19 cellular contexts compared by ENCODE assay signal in genomic region chr11:19450282-19450681, GRCh38.
DNase-seq lines count a peak whose midpoint lies in the region; ATAC-seq, FAIRE-seq and TF ChIP-seq lines count a peak whose summit lies in the region.
"Had no signal": no experiment of that assay in that cellular context is flagged by ENCODE, and none has a peak within 500 bp of the region (broad histone marks: within the 10 kb centered on the region; RNA-seq: fewer than 3 reads in every experiment).

No MANE protein-coding gene starts in this region.

- no TSS peak for BruUV-seq in OCI-LY7 (replicated peaks; lab: Mats Ljungman, UMichigan)

- no peak overlapping the region for H2BK5ac ChIP-seq in trophoblast cell (ENCODE audit: low read depth, low read length, poor library complexity)

- intact Hi-C loops in OCI-LY7 (cut with micrococcal nuclease; ENCODE audit: unreplicated experiment), result no loop called here
- intact Hi-C loops in CD4-positive, alpha-beta T cell (cut with DNase I, micrococcal nuclease), result no loop called here
- intact Hi-C loops in pancreas (cut with DNase I), result no loop called here

- no peak overlapping the region for H3K18ac ChIP-seq in trophoblast cell (ENCODE audit: low read length)

- H3K79me1 ChIP-seq in trophoblast cell (ENCODE audit: low read length), result no peaks in the 10 kb centered on the region

- no peaks in the 10 kb centered on the region for H4K20me1 ChIP-seq in OCI-LY7 (ENCODE audit: insufficient read depth, low read length)

- no peak overlapping the region for H4K8ac ChIP-seq in trophoblast cell (ENCODE audit: low read depth, low read length)

- no peaks in the 10 kb centered on the region for H3K4me1 Mint-ChIP-seq in CD4-positive, alpha-beta T cell (ENCODE audit: low read depth)
- H3K4me1 Mint-ChIP-seq: CD4-positive, CD25-positive, alpha-beta regulatory T cell had no signal

- no peak overlapping the region for H3K14ac ChIP-seq in trophoblast cell (ENCODE audit: low read length)

- H3K36me3 Mint-ChIP-seq in CD4-positive, alpha-beta T cell (ENCODE audit: low read depth), result no peaks in the 10 kb centered on the region
- H3K36me3 Mint-ChIP-seq: CD4-positive, CD25-positive, alpha-beta regulatory T cell had no signal

- H2AFZ ChIP-seq in OCI-LY7 (ENCODE audit: low read length) (peak overlapping the region; percentile 86), trophoblast cell (ENCODE audit: insufficient read depth, low read length, poor library complexity) (no peak overlapping the region)
- H2AFZ ChIP-seq: GM23338 had no signal

- no peaks in the 10 kb centered on the region for H3K9me2 ChIP-seq in OCI-LY7 (ENCODE audit: insufficient read depth, low read length)

- H3K4me3 ChIP-seq in OCI-LY7 (ENCODE audit: low read depth, low read length, poor library complexity, severe bottlenecking) (peak overlapping the region; percentile 31), trophoblast cell (ENCODE audit: low read depth, low read length) (no peak overlapping the region), pancreas (no peak overlapping the region)
- H3K4me3 ChIP-seq: GM23338 had no signal

- peak overlapping the region; percentile 63 for H3K4me2 ChIP-seq in OCI-LY7 (ENCODE audit: low read length)
- no peak overlapping the region for H3K4me2 ChIP-seq in trophoblast cell (ENCODE audit: low read length)
- H3K4me2 ChIP-seq: GM23338 had no signal

- H3K27ac Mint-ChIP-seq in CD4-positive, alpha-beta T cell, result no peak overlapping the region
- H3K27ac Mint-ChIP-seq: CD4-positive, CD25-positive, alpha-beta regulatory T cell; GM23338 had no signal

- DNase-seq in GM19239 (ENCODE audit: insufficient read length, low spot score) (no peak), OCI-LY7 (ENCODE audit: low spot score) (peak; percentile 50), NCI-H526 (lab: John Stamatoyannopoulos, UW) (no peak), trophoblast cell (no peak), pancreas (no peak)
- no peak for DNase-seq in CD4-positive, alpha-beta T cell
- DNase-seq: ACHN; BE2C; C1 segment of cervical spinal cord; Caco-2; CD4-positive, CD25-positive, alpha-beta regulatory T cell; HCEC 1CT; KG1 had no signal

- no peak overlapping the region for H4K12ac ChIP-seq in trophoblast cell (ENCODE audit: low read depth, low read length)

- WGBS in trophoblast cell (ENCODE audit: extremely low coverage, insufficient coverage, insufficient read length), result no CpG with 5 or more reads among the region's 1 CpG
- WGBS in pancreas, 2 donors, result 89 to 92% methylated on average over 1 of the region's 1 CpG

- no peaks in the 10 kb centered on the region for H3K27me3 ChIP-seq in CD4-positive, alpha-beta T cell (ENCODE audit: control insufficient read depth, insufficient read depth, low read length)
- H3K27me3 ChIP-seq in trophoblast cell (ENCODE audit: insufficient read depth, low read length) (no peaks in the 10 kb centered on the region), pancreas (no peaks in the 10 kb centered on the region)
- H3K27me3 ChIP-seq: BE2C had no signal

- H3K36me3 ChIP-seq in OCI-LY7 (ENCODE audit: insufficient read depth, low read length) (no peaks in the 10 kb centered on the region), trophoblast cell (ENCODE audit: control insufficient read depth in 1 of 2, insufficient read depth in 2 of 2, low read length in 2 of 2) (no peaks in the 10 kb centered on the region), pancreas (no peaks in the 10 kb centered on the region)
- H3K36me3 ChIP-seq: BE2C had no signal

- CTCF ChIA-PET in OCI-LY7 (lab: Charles Lee; ENCODE audit: unreplicated experiment), result no interaction called here
- CTCF ChIA-PET in CD4-positive, alpha-beta T cell (lab: Charles Lee), result no interaction called here

- POLR2A ChIA-PET in OCI-LY7 (lab: Charles Lee), result interaction anchor here (1.0 kb wide), 1 partner anchor 27 kb away, joined by 4 read pairs; no protein-coding TSS in a partner anchor
- POLR2A ChIA-PET in CD4-positive, alpha-beta T cell (lab: Charles Lee), result no interaction called here

- H2BK120ac ChIP-seq in trophoblast cell (ENCODE audit: insufficient read depth, low read length, poor library complexity), result no peak overlapping the region

- no peak overlapping the region for H3K4ac ChIP-seq in trophoblast cell (ENCODE audit: low read depth, low read length)

- peak; percentile 52 for ATAC-seq in HG02678 (IDR thresholded peaks at IDR 0.05; ENCODE audit: unreplicated experiment)
- no peak for ATAC-seq in CD4-positive, alpha-beta T cell (ENCODE audit: poor library complexity)
- no peak for ATAC-seq in pancreas
- ATAC-seq: GM23338 had no signal

- H3K9ac ChIP-seq in trophoblast cell (ENCODE audit: low read length), result no peak overlapping the region

- FAIRE-seq in GM19239 (lab: Jason Lieb, UNC), result peak; percentile 73
- FAIRE-seq in pancreas (lab: Jason Lieb, UNC), result no peak
- FAIRE-seq: A204.1, D721Med, G401.6, H54 had no signal

- H3K9me3 Mint-ChIP-seq in CD4-positive, alpha-beta T cell, result no peaks in the 10 kb centered on the region
- H3K9me3 Mint-ChIP-seq: GM23338 had no signal

- peaks cover 20% of the 10 kb centered on the region for H3K4me1 ChIP-seq in OCI-LY7 (ENCODE audit: insufficient read depth, low read length, poor library complexity, severe bottlenecking)
- no peaks in the 10 kb centered on the region for H3K4me1 ChIP-seq in trophoblast cell (ENCODE audit: control insufficient read depth in 1 of 2, insufficient read depth in 2 of 2, low read length in 2 of 2)
- no peaks in the 10 kb centered on the region for H3K4me1 ChIP-seq in pancreas
- H3K4me1 ChIP-seq: BE2C, Caco-2 had no signal

- TF ChIP-seq CTCF in OCI-LY7 (conservative IDR thresholded peaks at IDR 0.05; ENCODE audit: low read length), result no peak
- TF ChIP-seq CTCF in CD4-positive, alpha-beta T cell (IDR thresholded peaks at IDR 0.05), result no peak
- TF ChIP-seq CTCF in pancreas (IDR thresholded peaks at IDR 0.05), result no peak

- no peak overlapping the region for H3K4me3 Mint-ChIP-seq in CD4-positive, alpha-beta T cell
- H3K4me3 Mint-ChIP-seq: CD4-positive, CD25-positive, alpha-beta regulatory T cell; GM23338 had no signal

- H3K9me3 ChIP-seq in OCI-LY7 (ENCODE audit: low read length) (no peaks in the 10 kb centered on the region), trophoblast cell (ENCODE audit: insufficient read depth, low read depth, low read length) (peaks cover 2% of the 10 kb centered on the region), pancreas (no peaks in the 10 kb centered on the region)
- H3K9me3 ChIP-seq in CD4-positive, alpha-beta T cell (ENCODE audit: control insufficient read depth, low read length), result no peaks in the 10 kb centered on the region
- H3K9me3 ChIP-seq: BE2C, Caco-2 had no signal

- no peak overlapping the region for H3K23ac ChIP-seq in trophoblast cell (ENCODE audit: low read length)

- H2BK12ac ChIP-seq in trophoblast cell (ENCODE audit: low read length), result no peak overlapping the region

- H4K91ac ChIP-seq in trophoblast cell (ENCODE audit: low read depth, low read length), result no peak overlapping the region

- H3K27ac ChIP-seq in OCI-LY7 (ENCODE audit: low read depth, low read length, poor library complexity, severe bottlenecking) (no peak overlapping the region), trophoblast cell (ENCODE audit: low read depth, low read length) (no peak overlapping the region), pancreas (no peak overlapping the region)
- H3K27ac ChIP-seq in CD4-positive, alpha-beta T cell (ENCODE audit: low read depth, low read length), result no peak overlapping the region

- peaks cover 18% of the 10 kb centered on the region for H3K27me3 Mint-ChIP-seq in CD4-positive, alpha-beta T cell

- no peak overlapping the region for H2AK5ac ChIP-seq in trophoblast cell (ENCODE audit: low read length)

- no peaks in the 10 kb centered on the region for H3K79me2 ChIP-seq in OCI-LY7 (ENCODE audit: insufficient read depth, low read depth, low read length)
- no peaks in the 10 kb centered on the region for H3K79me2 ChIP-seq in trophoblast cell (ENCODE audit: control insufficient read depth, insufficient read depth, low read length, poor library complexity)
